ENCODE assay signal across 9 cellular contexts in genomic region chrX:119617511-119618164, GRCh38. TPM values are rescaled to one million over a fixed set of nuclear protein-coding genes. Genes with fewer than 3 reads are reported as not detected.
A peak's percentile ranks its signal among the peaks of the same experiment; 100 is the strongest.
DNase-seq lines count a peak whose midpoint lies in the region; ATAC-seq and TF ChIP-seq lines count a peak whose summit lies in the region.
"Had no signal": no experiment of that assay in that cellular context is flagged by ENCODE, and none has a peak within 500 bp of the region (broad histone marks: within the 10 kb centered on the region; RNA-seq: fewer than 3 reads in every experiment).

No MANE protein-coding gene starts in this region.

- no peak overlapping the region for H3K27ac ChIP-seq in A673 (ENCODE audit: low read depth, low read length, poor library complexity, severe bottlenecking)
- H3K27ac ChIP-seq in CD8-positive, alpha-beta T cell (ENCODE audit: low read depth, low read length) = no peak overlapping the region
- H3K27ac ChIP-seq: esophagus muscularis mucosa had no signal

- H3K4me1 Mint-ChIP-seq in T-cell = peaks cover 9 to 18% (median 12%) of the 10 kb centered on the region in 3 donors
- H3K4me1 Mint-ChIP-seq in CD8-positive, alpha-beta T cell (ENCODE audit: low read depth) = peaks cover 13% of the 10 kb centered on the region

- peaks cover 9% of the 10 kb centered on the region for H3K4me1 ChIP-seq in A673 (ENCODE audit: insufficient read depth, low read length, poor library complexity, severe bottlenecking)
- no peaks in the 10 kb centered on the region for H3K4me1 ChIP-seq in CD8-positive, alpha-beta T cell (ENCODE audit: insufficient read depth, low read length)

- no peak overlapping the region for H3K4me3 ChIP-seq in A673 (ENCODE audit: low read depth, low read length, poor library complexity, severe bottlenecking)
- H3K4me3 ChIP-seq in CD8-positive, alpha-beta T cell (ENCODE audit: low read depth, low read length) = no peak overlapping the region
- H3K4me3 ChIP-seq: esophagus muscularis mucosa had no signal

- H3K9me3 ChIP-seq in A673 (ENCODE audit: low read depth, low read length, poor library complexity, severe bottlenecking) = no peaks in the 10 kb centered on the region
- no peaks in the 10 kb centered on the region for H3K9me3 ChIP-seq in CD8-positive, alpha-beta T cell (ENCODE audit: low read length)
- H3K9me3 ChIP-seq: esophagus muscularis mucosa had no signal

- no peaks in the 10 kb centered on the region for H3K36me3 Mint-ChIP-seq in T-cell
- peaks cover 35% of the 10 kb centered on the region for H3K36me3 Mint-ChIP-seq in CD8-positive, alpha-beta T cell

- no peak for TF ChIP-seq CTCF in A673 (conservative IDR thresholded peaks at IDR 0.05; ENCODE audit: low read depth, low read length)
- no peak for TF ChIP-seq CTCF in CD8-positive, alpha-beta T cell (IDR thresholded peaks at IDR 0.05)

- CTCF ChIA-PET in A673 (lab: Charles Lee) (no interaction called here), T-cell (lab: Charles Lee) (interaction anchor here (0.6 to 0.7 kb wide), 3 partner anchors 65 to 235 kb away, joined by 3 to 5 read pairs (median 3); partner anchors contain the start of gene UPF3B (in 1 of the 2))
- CTCF ChIA-PET in CD8-positive, alpha-beta T cell (lab: Charles Lee) = interaction anchor here (0.7 to 2.0 kb wide), 4 partner anchors 9 to 162 kb away, joined by 3 to 5 read pairs (median 4); no protein-coding TSS in a partner anchor

- intact Hi-C loops in A673 (cut with micrococcal nuclease; ENCODE audit: unreplicated experiment) (no loop called here), left ventricle myocardium superior (cut with micrococcal nuclease) (no loop called here)
- intact Hi-C loops in CD8-positive, alpha-beta T cell (cut with DNase I, micrococcal nuclease) = loop anchor here in 1 of 2 experiments (10.0 kb wide), 1 partner anchor 133 kb away; no protein-coding TSS in a partner anchor

- BruUV-seq in A673 (replicated peaks; lab: Mats Ljungman, UMichigan) = TSS peak; percentile 47

- H3K27me3 Mint-ChIP-seq in T-cell = no peaks in the 10 kb centered on the region
- H3K27me3 Mint-ChIP-seq in CD8-positive, alpha-beta T cell (ENCODE audit: low read depth) = no peaks in the 10 kb centered on the region

- H3K27me3 ChIP-seq in A673 (replicated peaks; ENCODE audit: insufficient read depth, low read depth, low read length, poor library complexity) = no peaks in the 10 kb centered on the region
- no peaks in the 10 kb centered on the region for H3K27me3 ChIP-seq in CD8-positive, alpha-beta T cell (ENCODE audit: insufficient read depth, low read length)
- H3K27me3 ChIP-seq: esophagus muscularis mucosa had no signal

- DNase-seq in A673 (ENCODE audit: low spot score) (peak; percentile 40), T-cell (peak in 1 of 34 experiments; percentile 6), retina (no peak), left ventricle myocardium superior (no peak)
- DNase-seq in CD8-positive, alpha-beta T cell = no peak

- H3K9me3 Mint-ChIP-seq in T-cell = no peaks in the 10 kb centered on the region
- H3K9me3 Mint-ChIP-seq in CD8-positive, alpha-beta T cell = no peaks in the 10 kb centered on the region

- POLR2A ChIA-PET in A673 (lab: Charles Lee; ENCODE audit: low non-redundant PET) (interaction anchor here (0.7 kb wide), 1 partner anchor 12 kb away, joined by 3 read pairs; no protein-coding TSS in a partner anchor), T-cell (lab: Charles Lee) (interaction anchor here (0.6 to 1.9 kb wide), 5 partner anchors 9 to 111 kb away, joined by 3 to 7 read pairs (median 5); no protein-coding TSS in a partner anchor)
- POLR2A ChIA-PET in CD8-positive, alpha-beta T cell (lab: Charles Lee) = no interaction called here

- peak overlapping the region; percentile 8 to 58 for H3K27ac Mint-ChIP-seq in T-cell
- no peak overlapping the region for H3K27ac Mint-ChIP-seq in CD8-positive, alpha-beta T cell

- ATAC-seq in GM19324 (IDR thresholded peaks at IDR 0.05; ENCODE audit: low FRiP score, unreplicated experiment) (peak; percentile 75), HG03039 (IDR thresholded peaks at IDR 0.05; ENCODE audit: unreplicated experiment) (peak; percentile 53), T-cell (replicated peaks in 1 of 4) (no peak), GM19455 (IDR thresholded peaks at IDR 0.05; ENCODE audit: unreplicated experiment) (no peak), left ventricle myocardium superior (no peak)
- no peak for ATAC-seq in CD8-positive, alpha-beta T cell

- H3K4me3 Mint-ChIP-seq in T-cell = no peak overlapping the region
- no peak overlapping the region for H3K4me3 Mint-ChIP-seq in CD8-positive, alpha-beta T cell

- H3K36me3 ChIP-seq in A673 (ENCODE audit: insufficient read depth, low read length, poor library complexity, severe bottlenecking) = no peaks in the 10 kb centered on the region
- H3K36me3 ChIP-seq in CD8-positive, alpha-beta T cell (ENCODE audit: insufficient read depth, low read length) = no peaks in the 10 kb centered on the region
- H3K36me3 ChIP-seq: esophagus muscularis mucosa had no signal

RNA-seq across cellular contexts. Expression of gene NKRF, which starts 11.4 kb away (rescaled TPM):
- total RNA-seq in A673 (2021) = 18.8 and 22.1 TPM in 2 replicates
- 10 to 100 TPM; 13.0 to 14.2 (median 13.7) TPM for total RNA-seq in T-cell
- 10 to 100 TPM; 18.3 to 20.5 TPM for total RNA-seq in CD8-positive, alpha-beta T cell
- total RNA-seq in left ventricle myocardium superior = 5.2 TPM

RNA-seq across cellular contexts. Expression of gene UBE2A, which starts 43.3 kb away (rescaled TPM):
- 76.5 and 85.3 TPM in 2 replicates for total RNA-seq in A673 (2021)
- 10 to 100 TPM; 40.2 to 75.3 (median 44.8) TPM for total RNA-seq in T-cell
- 100 to 1,000 TPM; 101 to 103 TPM for total RNA-seq in CD8-positive, alpha-beta T cell
- 61.9 TPM for total RNA-seq in left ventricle myocardium superior

RNA-seq across cellular contexts. Expression of gene STEEP1, which starts 52.4 kb away (rescaled TPM):
- total RNA-seq in A673 (2021) = 38.4 and 39.2 TPM in 2 replicates
- 10 to 100 TPM; 19.3 to 25.0 (median 21.4) TPM for total RNA-seq in T-cell
- total RNA-seq in CD8-positive, alpha-beta T cell = 10 to 100 TPM; 33.6 to 34.5 TPM
- 16.0 TPM for total RNA-seq in left ventricle myocardium superior

Comparison
In these comparisons a context has a peak if more than half of its experiments do, and no peak if none do; other contexts are left out.
1. ATAC-seq: peak in GM19324 (single experiment) and HG03039 (single experiment); none in T-cell (0 of 4), CD8-positive, alpha-beta T cell (single experiment), GM19455 (single experiment) and left ventricle myocardium superior (single experiment).